In genomic region chr1:200448034-200448762, GRCh38 we compare ENCODE assay signal across 13 cellular contexts. TPM values are rescaled to one million over a fixed set of nuclear protein-coding genes. Genes with fewer than 3 reads are reported as not detected.
A peak's percentile ranks its signal among the peaks of the same experiment; 100 is the strongest.
DNase-seq lines count a peak whose midpoint lies in the region; ATAC-seq, FAIRE-seq and TF ChIP-seq lines count a peak whose summit lies in the region.
"Had no signal": no experiment of that assay in that cellular context is flagged by ENCODE, and none has a peak within 500 bp of the region (broad histone marks: within the 10 kb centered on the region; RNA-seq: fewer than 3 reads in every experiment).

No MANE protein-coding gene starts in this region.

- H3K27me3 Mint-ChIP-seq in CD4-positive, alpha-beta T cell = no peaks in the 10 kb centered on the region
- no peaks in the 10 kb centered on the region for H3K27me3 Mint-ChIP-seq in HFFc6 (ENCODE audit: insufficient read depth)

- H3K9me3 ChIP-seq in CD4-positive, alpha-beta T cell (ENCODE audit: control insufficient read depth, low read length) = no peaks in the 10 kb centered on the region
- H3K9me3 ChIP-seq in Karpas-422 (ENCODE audit: low read length) = no peaks in the 10 kb centered on the region

- H3K4me1 ChIP-seq in Karpas-422 (ENCODE audit: low read length) = peaks cover 3% of the 10 kb centered on the region

- H3K9ac ChIP-seq in Karpas-422 (ENCODE audit: low read length) = no peak overlapping the region

- H3K36me3 Mint-ChIP-seq in CD4-positive, alpha-beta T cell (ENCODE audit: low read depth) = no peaks in the 10 kb centered on the region
- peaks cover 13% of the 10 kb centered on the region for H3K36me3 Mint-ChIP-seq in HFFc6 (ENCODE audit: low read depth)
- H3K36me3 Mint-ChIP-seq: CD8-positive, alpha-beta T cell had no signal

- intact Hi-C loops in CD4-positive, alpha-beta T cell (cut with DNase I, micrococcal nuclease) = no loop called here

- no peak for TF ChIP-seq CTCF in CD4-positive, alpha-beta T cell (IDR thresholded peaks at IDR 0.05)
- no peak for TF ChIP-seq CTCF in HFFc6 (IDR thresholded peaks at IDR 0.05)

- ATAC-seq in GM19035 (IDR thresholded peaks at IDR 0.05; ENCODE audit: unreplicated experiment) (peak; percentile 93), HG02678 (IDR thresholded peaks at IDR 0.05; ENCODE audit: unreplicated experiment) (peak; percentile 90), HG03520 (IDR thresholded peaks at IDR 0.05; ENCODE audit: unreplicated experiment) (peak; percentile 88)
- no peak for ATAC-seq in CD4-positive, alpha-beta T cell (ENCODE audit: poor library complexity)
- ATAC-seq: CD8-positive, alpha-beta T cell; foreskin keratinocyte had no signal

- POLR2A ChIA-PET in CD4-positive, alpha-beta T cell (lab: Charles Lee) = no interaction called here

- CTCF ChIA-PET in CD4-positive, alpha-beta T cell (lab: Charles Lee) = no interaction called here

- no peaks in the 10 kb centered on the region for H3K9me3 Mint-ChIP-seq in CD4-positive, alpha-beta T cell
- H3K9me3 Mint-ChIP-seq in HFFc6 = no peaks in the 10 kb centered on the region
- H3K9me3 Mint-ChIP-seq: CD8-positive, alpha-beta T cell had no signal

- no peak for TF ChIP-seq POLR2A in GM12891 (IDR thresholded peaks at IDR 0.05; ENCODE audit: low read depth, low read length)

- H3K27ac Mint-ChIP-seq in CD4-positive, alpha-beta T cell = no peak overlapping the region
- H3K27ac Mint-ChIP-seq in HFFc6 = no peak overlapping the region
- H3K27ac Mint-ChIP-seq: CD8-positive, alpha-beta T cell had no signal

- no peaks in the 10 kb centered on the region for H3K4me1 Mint-ChIP-seq in CD4-positive, alpha-beta T cell (ENCODE audit: low read depth)
- peaks cover 32% of the 10 kb centered on the region for H3K4me1 Mint-ChIP-seq in HFFc6 (ENCODE audit: low read depth)

- H3K36me3 ChIP-seq in Karpas-422 (ENCODE audit: insufficient read depth, low read length) = no peaks in the 10 kb centered on the region

- H2AFZ ChIP-seq in Karpas-422 (ENCODE audit: low read length) = no peak overlapping the region

- no peaks in the 10 kb centered on the region for H3K9me2 ChIP-seq in Karpas-422 (replicated peaks; ENCODE audit: insufficient read depth, low read length)

- in situ Hi-C loops in G401 (cut with HindIII; ENCODE audit: low sequenced_read_pairs) = no loop called here

- no peaks in the 10 kb centered on the region for H4K20me1 ChIP-seq in Karpas-422 (ENCODE audit: insufficient read depth, low read depth, low read length)

- H3K79me2 ChIP-seq in Karpas-422 (ENCODE audit: low read length) = no peaks in the 10 kb centered on the region

- no peak for FAIRE-seq in GM12891 (lab: Jason Lieb, UNC)

- no peaks in the 10 kb centered on the region for H3K27me3 ChIP-seq in CD4-positive, alpha-beta T cell (ENCODE audit: control insufficient read depth, insufficient read depth, low read length)
- no peaks in the 10 kb centered on the region for H3K27me3 ChIP-seq in Karpas-422 (ENCODE audit: low read length)
- H3K27me3 ChIP-seq: foreskin keratinocyte had no signal

- no peak overlapping the region for H3K4me3 Mint-ChIP-seq in CD4-positive, alpha-beta T cell
- H3K4me3 Mint-ChIP-seq in HFFc6 = no peak overlapping the region
- H3K4me3 Mint-ChIP-seq: CD8-positive, alpha-beta T cell had no signal

- H3K27ac ChIP-seq in CD4-positive, alpha-beta T cell (ENCODE audit: low read depth, low read length) = no peak overlapping the region
- H3K27ac ChIP-seq in Karpas-422 (ENCODE audit: low read length) = no peak overlapping the region
- H3K27ac ChIP-seq: foreskin keratinocyte had no signal

- H3K4me3 ChIP-seq in Karpas-422 (ENCODE audit: low read length) = no peak overlapping the region

- DNase-seq in GM12891 (ENCODE audit: insufficient read length, low spot score) = no peak
- no peak for DNase-seq in CD4-positive, alpha-beta T cell
- no peak for DNase-seq in Karpas-422
- no peak for DNase-seq in G401 (ENCODE audit: low spot score)
- DNase-seq in HFFc6 = no peak
- DNase-seq: activated CD4-positive, alpha-beta T cell treated with anti-CD3 and anti-CD28 coated beads for 1 hour; CD8-positive, alpha-beta T cell; foreskin keratinocyte; NCI-H1417; stimulated activated CD8-positive, alpha-beta memory T cell treated with anti-CD3 and anti-CD28 coated beads, Interleukin-4, amount 100 ng/mL, for 48 hours had no signal

- H3K4me2 ChIP-seq in Karpas-422 (ENCODE audit: low read depth, low read length, poor library complexity, severe bottlenecking) = no peak overlapping the region

TF ChIP-seq in GM12891, 5 proteins besides CTCF, POLR2A, EP300 and RAD21:
- TF ChIP-seq TAF1 (IDR thresholded peaks at IDR 0.05; ENCODE audit: low read depth, low read length) (no peak), POU2F2 (IDR thresholded peaks at IDR 0.05; ENCODE audit: low read depth, low read length) (no peak), POLR2AphosphoS5 (IDR thresholded peaks at IDR 0.05; ENCODE audit: low read depth, low read length) (no peak), SPI1 (IDR thresholded peaks at IDR 0.05; ENCODE audit: low read depth, low read length) (peak; percentile 67), PAX5 (IDR thresholded peaks at IDR 0.05; ENCODE audit: insufficient read depth, low read length, severe bottlenecking) (no peak)

RNA-seq across cellular contexts. Expression of gene ZNF281, which starts 38.4 kb away (rescaled TPM):
- 11.9 TPM for polyA plus RNA-seq in GM12891 (2012; ENCODE audit: low read depth, missing spikeins)
- 10 to 100 TPM; 27.6 to 29.3 TPM for total RNA-seq in CD4-positive, alpha-beta T cell
- total RNA-seq in Karpas-422 (2014; rRNA removed; shearing (Covaris generic); ENCODE audit: low replicate concordance) = 21.7 and 31.1 TPM in 2 replicates
- 15.0 and 20.5 TPM in 2 replicates for total RNA-seq in G401 (2014; rRNA removed; shearing (Covaris generic))
- 10 to 100 TPM; 37.2 to 50.7 (median 43.9) TPM for total RNA-seq in HFFc6 (2021; fragmentation: NEBNext Ultra II Directional; extraction: Animal tissue kit (Norgen Biotek cat#: 25700))
